ENCODE assay signal across 8 cellular contexts in genomic region chr5:40223884-40224402, GRCh38.
A peak's percentile ranks its signal among the peaks of the same experiment; 100 is the strongest.
DNase-seq lines count a peak whose midpoint lies in the region; ATAC-seq lines count a peak whose summit lies in the region.

No MANE protein-coding gene starts in this region.

- H3K4me1 Mint-ChIP-seq in activated naive CD8-positive, alpha-beta T cell treated with anti-CD3 and anti-CD28 coated beads, Interleukin-2, amount 50 U/mL, for 24 hours, result peaks cover 66% of the 10 kb centered on the region
- H3K4me1 Mint-ChIP-seq in stimulated activated effector memory CD8-positive, alpha-beta T cell treated with anti-CD3 and anti-CD28 coated beads, Interleukin-12 subunit alpha, Interleukin-12 subunit beta, amount 100 ng/mL, for 72 hours, result peaks cover 43% of the 10 kb centered on the region

- peaks cover 5% of the 10 kb centered on the region for H3K9me3 Mint-ChIP-seq in activated naive CD8-positive, alpha-beta T cell treated with anti-CD3 and anti-CD28 coated beads, Interleukin-2, amount 50 U/mL, for 24 hours
- no peaks in the 10 kb centered on the region for H3K9me3 Mint-ChIP-seq in stimulated activated effector memory CD8-positive, alpha-beta T cell treated with anti-CD3 and anti-CD28 coated beads, Interleukin-12 subunit alpha, Interleukin-12 subunit beta, amount 100 ng/mL, for 72 hours

- H3K27ac Mint-ChIP-seq in activated naive CD8-positive, alpha-beta T cell treated with anti-CD3 and anti-CD28 coated beads, Interleukin-2, amount 50 U/mL, for 24 hours, result peak overlapping the region; percentile 88
- peak overlapping the region; percentile 87 for H3K27ac Mint-ChIP-seq in stimulated activated effector memory CD8-positive, alpha-beta T cell treated with anti-CD3 and anti-CD28 coated beads, Interleukin-12 subunit alpha, Interleukin-12 subunit beta, amount 100 ng/mL, for 72 hours

- no peaks in the 10 kb centered on the region for H3K27me3 Mint-ChIP-seq in activated naive CD8-positive, alpha-beta T cell treated with anti-CD3 and anti-CD28 coated beads, Interleukin-2, amount 50 U/mL, for 24 hours

- peak overlapping the region; percentile 59 for H3K4me3 Mint-ChIP-seq in activated naive CD8-positive, alpha-beta T cell treated with anti-CD3 and anti-CD28 coated beads, Interleukin-2, amount 50 U/mL, for 24 hours
- peak overlapping the region; percentile 41 for H3K4me3 Mint-ChIP-seq in stimulated activated effector memory CD8-positive, alpha-beta T cell treated with anti-CD3 and anti-CD28 coated beads, Interleukin-12 subunit alpha, Interleukin-12 subunit beta, amount 100 ng/mL, for 72 hours

- ATAC-seq in GM19372 (IDR thresholded peaks at IDR 0.05; ENCODE audit: low read depth, unreplicated experiment), result peak; percentile 51
- ATAC-seq in HG03439 (IDR thresholded peaks at IDR 0.05; ENCODE audit: unreplicated experiment), result peak; percentile 71
- peak; percentile 97 for ATAC-seq in activated naive CD8-positive, alpha-beta T cell treated with anti-CD3 and anti-CD28 coated beads, Interleukin-2, amount 50 U/mL, for 24 hours
- ATAC-seq in stimulated activated effector memory CD8-positive, alpha-beta T cell treated with anti-CD3 and anti-CD28 coated beads, Interleukin-12 subunit alpha, Interleukin-12 subunit beta, amount 100 ng/mL, for 72 hours, result peak; percentile 98
- ATAC-seq in left ventricle myocardium superior, result no peak

- DNase-seq in AG08395 (ENCODE audit: low spot score), result peak; percentile 41
- DNase-seq in activated naive CD8-positive, alpha-beta T cell treated with anti-CD3 and anti-CD28 coated beads, Interleukin-2, amount 50 U/mL, for 24 hours, result peak; percentile 11
- DNase-seq in stimulated activated effector memory CD8-positive, alpha-beta T cell treated with anti-CD3 and anti-CD28 coated beads, Interleukin-12 subunit alpha, Interleukin-12 subunit beta, amount 100 ng/mL, for 72 hours (ENCODE audit: low spot score in 2 of 2), result peak; percentile 13 to 65
- no peak for DNase-seq in left ventricle myocardium superior
- no peak for DNase-seq in cardiac septum (ENCODE audit: low spot score)
- no peak for DNase-seq in posterior cingulate gyrus

- intact Hi-C loops in left ventricle myocardium superior (cut with micrococcal nuclease) (no loop called here), cardiac septum (cut with DNase I) (no loop called here), posterior cingulate gyrus (cut with DNase I) (no loop called here)

- H3K36me3 Mint-ChIP-seq in activated naive CD8-positive, alpha-beta T cell treated with anti-CD3 and anti-CD28 coated beads, Interleukin-2, amount 50 U/mL, for 24 hours (ENCODE audit: low read depth), result peaks cover 4% of the 10 kb centered on the region
- no peaks in the 10 kb centered on the region for H3K36me3 Mint-ChIP-seq in stimulated activated effector memory CD8-positive, alpha-beta T cell treated with anti-CD3 and anti-CD28 coated beads, Interleukin-12 subunit alpha, Interleukin-12 subunit beta, amount 100 ng/mL, for 72 hours

Comparison
In these comparisons a context has a peak if more than half of its experiments do, and no peak if none do; other contexts are left out.
1. DNase-seq: peak in AG08395 (single experiment), activated naive CD8-positive, alpha-beta T cell treated with anti-CD3 and anti-CD28 coated beads, Interleukin-2, amount 50 U/mL, for 24 hours (single experiment) and stimulated activated effector memory CD8-positive, alpha-beta T cell treated with anti-CD3 and anti-CD28 coated beads, Interleukin-12 subunit alpha, Interleukin-12 subunit beta, amount 100 ng/mL, for 72 hours (2 of 2); none in left ventricle myocardium superior (single experiment), cardiac septum (single experiment) and posterior cingulate gyrus (0 of 10).